ENCODE assay signal across 7 cellular contexts in genomic region chr21:26023406-26023805, GRCh38.
A peak's percentile ranks its signal among the peaks of the same experiment; 100 is the strongest.
DNase-seq lines count a peak whose midpoint lies in the region; ATAC-seq and TF ChIP-seq lines count a peak whose summit lies in the region.
"Not testable (repeated sequence)": the region's sequence is repeated elsewhere in the genome, so short reads cannot be mapped to it uniquely, and the experiment has no call there.

No MANE protein-coding gene starts in this region.

- peak; percentile 77 for ATAC-seq in GM23338
- ATAC-seq in WTC11, result peak; percentile 58

- H3K4me1 ChIP-seq in GM23338 (ENCODE audit: insufficient read depth), result peaks cover 40% of the 10 kb centered on the region
- not testable (repeated sequence) for H3K4me1 ChIP-seq in mesendoderm (ENCODE audit: control insufficient read depth, low read depth, low read length)

- not testable (repeated sequence) for H3K4ac ChIP-seq in mesendoderm (ENCODE audit: low read depth, low read length)

- H3K56ac ChIP-seq in mesendoderm (ENCODE audit: low read length), result not testable (repeated sequence)

- H3K4me3 ChIP-seq in GM23338; mesendoderm (ENCODE audit: low read length): not testable (repeated sequence)

- H4K5ac ChIP-seq in mesendoderm (ENCODE audit: low read length), result not testable (repeated sequence)

- not testable (repeated sequence) for TF ChIP-seq CTCF in GM23338 (conservative IDR thresholded peaks at IDR 0.05; ENCODE audit: low read depth in 2 of 2); WTC11 (IDR thresholded peaks at IDR 0.05)

- in situ Hi-C loops in Caki2 (cut with HindIII; ENCODE audit: low pct_unique_long_range_greater_than_20kb, low sequenced_read_pairs), result not testable (repeated sequence)

- peaks cover 33% of the 10 kb centered on the region for H4K20me1 ChIP-seq in GM23338 (replicated peaks; ENCODE audit: insufficient read depth)

- not testable (repeated sequence) for H2BK5ac ChIP-seq in mesendoderm (ENCODE audit: low read length)

- WGBS in mesendoderm (ENCODE audit: extremely low coverage, insufficient coverage, low lambda C conversion rate), result no CpG with 5 or more reads among the region's 4 CpGs

- H3K27me3 ChIP-seq in GM23338 (ENCODE audit: insufficient read depth); mesendoderm (ENCODE audit: insufficient read depth, low read length, poor library complexity): not testable (repeated sequence)

- peaks cover 28% of the 10 kb centered on the region for H3K36me3 Mint-ChIP-seq in GM23338 (ENCODE audit: low read depth)
- H3K36me3 Mint-ChIP-seq in WTC11, result peaks cover 25% of the 10 kb centered on the region

- not testable (repeated sequence) for H3K27ac Mint-ChIP-seq in GM23338
- H3K27ac Mint-ChIP-seq in WTC11, result peak overlapping the region; percentile 70

- not testable (repeated sequence) for H2AK5ac ChIP-seq in mesendoderm (ENCODE audit: low read length)

- not testable (repeated sequence) for H3K79me1 ChIP-seq in mesendoderm (ENCODE audit: low read length)

- not testable (repeated sequence) for H3F3A ChIP-seq in GM23338 (replicated peaks; ENCODE audit: low read depth)

- H3K4me3 Mint-ChIP-seq in GM23338, WTC11: not testable (repeated sequence)

- H2BK120ac ChIP-seq in mesendoderm (ENCODE audit: low read depth, low read length), result not testable (repeated sequence)

- peaks cover 12% of the 10 kb centered on the region for H3K36me3 ChIP-seq in GM23338 (ENCODE audit: insufficient read depth)
- H3K36me3 ChIP-seq in mesendoderm (ENCODE audit: control insufficient read depth, insufficient read depth, low read length), result not testable (repeated sequence)

- H3K4me1 Mint-ChIP-seq in GM23338 (peaks cover 42% of the 10 kb centered on the region), WTC11 (peaks cover 56% of the 10 kb centered on the region)

- H3K79me2 ChIP-seq in GM23338 (replicated peaks; ENCODE audit: insufficient read depth) (peaks cover 73% of the 10 kb centered on the region), mesendoderm (ENCODE audit: control insufficient read depth, insufficient read depth, low read length) (peaks cover 35% of the 10 kb centered on the region)

- H2BK15ac ChIP-seq in mesendoderm (replicated peaks; ENCODE audit: low read depth), result not testable (repeated sequence)

- POLR2A ChIA-PET in WTC11 (lab: Charles Lee), result not testable (repeated sequence)

- DNase-seq in Caki2 (ENCODE audit: low read depth), result peak; percentile 12
- peak; percentile 60 for DNase-seq in GM23338 (ENCODE audit: low spot score)
- DNase-seq in LHCN-M2 (ENCODE audit: low read depth), result peak; percentile 6
- peak; percentile 7 for DNase-seq in NCI-H2029 treated with DMSO at 0.1 percent for 48 hours (lab: John Stamatoyannopoulos, UW)
- peak; percentile 73 for DNase-seq in NCI-H69 (lab: John Stamatoyannopoulos, UW)
- DNase-seq in WTC11 (ENCODE audit: low spot score), result peak; percentile 19
- peak; percentile 48 for DNase-seq in mesendoderm

- not testable (repeated sequence) for H3K18ac ChIP-seq in mesendoderm (ENCODE audit: low read length)

- H3K27ac ChIP-seq in GM23338 (ENCODE audit: low read depth), result 0 out of 2 replicates have a peak overlapping the region, but pooled peaks have one; percentile 59
- not testable (repeated sequence) for H3K27ac ChIP-seq in mesendoderm (ENCODE audit: low read depth, low read length)

- not testable (repeated sequence) for H2AFZ ChIP-seq in GM23338

- not testable (repeated sequence) for H3K9me2 ChIP-seq in GM23338 (ENCODE audit: insufficient read depth)

- H3K9me3 Mint-ChIP-seq in GM23338, WTC11: not testable (repeated sequence)

- H3K27me3 Mint-ChIP-seq in GM23338 (ENCODE audit: insufficient read depth, low read depth, poor library complexity), result peaks cover 10% of the 10 kb centered on the region
- not testable (repeated sequence) for H3K27me3 Mint-ChIP-seq in WTC11 (ENCODE audit: low read depth)

- not testable (repeated sequence) for H3K4me2 ChIP-seq in GM23338; mesendoderm (ENCODE audit: low read length)

- CTCF ChIA-PET in WTC11 (lab: Charles Lee), result not testable (repeated sequence)

- not testable (repeated sequence) for H3K23ac ChIP-seq in mesendoderm (ENCODE audit: low read length)

- H3K9ac ChIP-seq in mesendoderm (ENCODE audit: low read length), result not testable (repeated sequence)

- H4K8ac ChIP-seq in mesendoderm (ENCODE audit: low read depth, low read length), result not testable (repeated sequence)

Comparison
In these comparisons a context has a peak if more than half of its experiments do, and no peak if none do; other contexts are left out.
1. DNase-seq: peak in every context shown above with its lines; median percentile 73 in NCI-H69; 60 in GM23338; 48 in mesendoderm; 19 in WTC11; 12 in Caki2; 7 in NCI-H2029 treated with DMSO at 0.1 percent for 48 hours; 6 in LHCN-M2.